ENCODE assay signal across 1 cellular context in the genomic region with DNA sequence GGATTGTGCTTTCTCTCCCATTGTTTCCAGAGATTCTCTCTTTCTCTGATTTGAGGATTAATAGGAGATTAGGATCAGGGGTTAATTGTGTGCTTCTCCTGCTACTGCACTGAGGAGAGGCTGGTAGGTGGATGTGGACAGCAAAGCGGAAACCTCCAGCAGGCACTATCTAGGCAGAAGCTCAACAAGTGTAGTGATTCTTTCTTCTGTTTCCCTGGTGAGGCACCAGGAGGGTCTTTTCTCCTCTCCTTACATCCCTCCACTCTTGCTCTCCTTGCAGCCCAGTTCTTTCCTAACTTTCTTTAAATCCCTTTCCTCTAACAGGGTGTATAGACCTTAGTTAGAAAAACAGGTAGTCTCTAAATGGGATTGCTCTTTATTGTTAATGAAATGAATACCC.
TF ChIP-seq lines count a peak whose summit lies in the region.

No MANE protein-coding gene starts in this region.

TF ChIP-seq in HEK293, 187 proteins besides CTCF, POLR2A, EP300 and RAD21 (continued from another document):
- TF ChIP-seq, protein P1, sequence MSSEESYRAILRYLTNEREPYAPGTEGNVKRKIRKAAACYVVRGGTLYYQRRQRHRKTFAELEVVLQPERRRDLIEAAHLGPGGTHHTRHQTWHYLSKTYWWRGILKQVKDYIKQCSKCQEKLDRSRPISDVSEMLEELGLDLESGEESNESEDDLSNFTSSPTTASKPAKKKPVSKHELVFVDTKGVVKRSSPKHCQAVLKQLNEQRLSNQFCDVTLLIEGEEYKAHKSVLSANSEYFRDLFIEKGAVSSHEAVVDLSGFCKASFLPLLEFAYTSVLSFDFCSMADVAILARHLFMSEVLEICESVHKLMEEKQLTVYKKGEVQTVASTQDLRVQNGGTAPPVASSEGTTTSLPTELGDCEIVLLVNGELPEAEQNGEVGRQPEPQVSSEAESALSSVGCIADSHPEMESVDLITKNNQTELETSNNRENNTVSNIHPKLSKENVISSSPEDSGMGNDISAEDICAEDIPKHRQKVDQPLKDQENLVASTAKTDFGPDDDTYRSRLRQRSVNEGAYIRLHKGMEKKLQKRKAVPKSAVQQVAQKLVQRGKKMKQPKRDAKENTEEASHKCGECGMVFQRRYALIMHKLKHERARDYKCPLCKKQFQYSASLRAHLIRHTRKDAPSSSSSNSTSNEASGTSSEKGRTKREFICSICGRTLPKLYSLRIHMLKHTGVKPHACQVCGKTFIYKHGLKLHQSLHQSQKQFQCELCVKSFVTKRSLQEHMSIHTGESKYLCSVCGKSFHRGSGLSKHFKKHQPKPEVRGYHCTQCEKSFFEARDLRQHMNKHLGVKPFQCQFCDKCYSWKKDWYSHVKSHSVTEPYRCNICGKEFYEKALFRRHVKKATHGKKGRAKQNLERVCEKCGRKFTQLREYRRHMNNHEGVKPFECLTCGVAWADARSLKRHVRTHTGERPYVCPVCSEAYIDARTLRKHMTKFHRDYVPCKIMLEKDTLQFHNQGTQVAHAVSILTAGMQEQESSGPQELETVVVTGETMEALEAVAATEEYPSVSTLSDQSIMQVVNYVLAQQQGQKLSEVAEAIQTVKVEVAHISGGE (tag by site-specific recombination; conservative IDR thresholded peaks at IDR 0.05; ENCODE audit: low read depth) = no peak
- TF ChIP-seq, protein P2, sequence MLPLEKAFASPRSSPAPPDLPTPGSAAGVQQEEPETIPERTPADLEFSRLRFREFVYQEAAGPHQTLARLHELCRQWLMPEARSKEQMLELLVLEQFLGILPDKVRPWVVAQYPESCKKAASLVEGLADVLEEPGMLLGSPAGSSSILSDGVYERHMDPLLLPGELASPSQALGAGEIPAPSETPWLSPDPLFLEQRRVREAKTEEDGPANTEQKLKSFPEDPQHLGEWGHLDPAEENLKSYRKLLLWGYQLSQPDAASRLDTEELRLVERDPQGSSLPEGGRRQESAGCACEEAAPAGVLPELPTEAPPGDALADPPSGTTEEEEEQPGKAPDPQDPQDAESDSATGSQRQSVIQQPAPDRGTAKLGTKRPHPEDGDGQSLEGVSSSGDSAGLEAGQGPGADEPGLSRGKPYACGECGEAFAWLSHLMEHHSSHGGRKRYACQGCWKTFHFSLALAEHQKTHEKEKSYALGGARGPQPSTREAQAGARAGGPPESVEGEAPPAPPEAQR (tag by site-specific recombination; IDR thresholded peaks at IDR 0.05) = no peak
- TF ChIP-seq SCRT1 (tag by site-specific recombination; IDR thresholded peaks at IDR 0.05; ENCODE audit: borderline replicate concordance) = peak; percentile 75; the same call in 1 of the 2 replicates
- TF ChIP-seq PRDM1 (tag by site-specific recombination; IDR thresholded peaks at IDR 0.05) = no peak
- no peak for TF ChIP-seq ZNF211 (tag by site-specific recombination; IDR thresholded peaks at IDR 0.05; ENCODE audit: low read depth)
- no peak for TF ChIP-seq ZNF19 (tag by site-specific recombination; IDR thresholded peaks at IDR 0.05; ENCODE audit: low read depth)
- TF ChIP-seq, protein P3, sequence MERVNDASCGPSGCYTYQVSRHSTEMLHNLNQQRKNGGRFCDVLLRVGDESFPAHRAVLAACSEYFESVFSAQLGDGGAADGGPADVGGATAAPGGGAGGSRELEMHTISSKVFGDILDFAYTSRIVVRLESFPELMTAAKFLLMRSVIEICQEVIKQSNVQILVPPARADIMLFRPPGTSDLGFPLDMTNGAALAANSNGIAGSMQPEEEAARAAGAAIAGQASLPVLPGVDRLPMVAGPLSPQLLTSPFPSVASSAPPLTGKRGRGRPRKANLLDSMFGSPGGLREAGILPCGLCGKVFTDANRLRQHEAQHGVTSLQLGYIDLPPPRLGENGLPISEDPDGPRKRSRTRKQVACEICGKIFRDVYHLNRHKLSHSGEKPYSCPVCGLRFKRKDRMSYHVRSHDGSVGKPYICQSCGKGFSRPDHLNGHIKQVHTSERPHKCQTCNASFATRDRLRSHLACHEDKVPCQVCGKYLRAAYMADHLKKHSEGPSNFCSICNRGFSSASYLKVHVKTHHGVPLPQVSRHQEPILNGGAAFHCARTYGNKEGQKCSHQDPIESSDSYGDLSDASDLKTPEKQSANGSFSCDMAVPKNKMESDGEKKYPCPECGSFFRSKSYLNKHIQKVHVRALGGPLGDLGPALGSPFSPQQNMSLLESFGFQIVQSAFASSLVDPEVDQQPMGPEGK (tag by site-specific recombination; IDR thresholded peaks at IDR 0.05) = no peak
- no peak for TF ChIP-seq SP2 (tag by site-specific recombination; IDR thresholded peaks at IDR 0.05)
- no peak for TF ChIP-seq ZNF626 (tag by site-specific recombination; IDR thresholded peaks at IDR 0.05)
- TF ChIP-seq ZBTB8A (tag by site-specific recombination; IDR thresholded peaks at IDR 0.05) = 0 out of 2 replicates have a peak, but pooled peaks have one; percentile 5
- TF ChIP-seq ZNF843 (tag by site-specific recombination; IDR thresholded peaks at IDR 0.05) = no peak
- TF ChIP-seq ZNF138 (tag by site-specific recombination; IDR thresholded peaks at IDR 0.05; ENCODE audit: borderline replicate concordance) = no peak
- TF ChIP-seq, protein P4, sequence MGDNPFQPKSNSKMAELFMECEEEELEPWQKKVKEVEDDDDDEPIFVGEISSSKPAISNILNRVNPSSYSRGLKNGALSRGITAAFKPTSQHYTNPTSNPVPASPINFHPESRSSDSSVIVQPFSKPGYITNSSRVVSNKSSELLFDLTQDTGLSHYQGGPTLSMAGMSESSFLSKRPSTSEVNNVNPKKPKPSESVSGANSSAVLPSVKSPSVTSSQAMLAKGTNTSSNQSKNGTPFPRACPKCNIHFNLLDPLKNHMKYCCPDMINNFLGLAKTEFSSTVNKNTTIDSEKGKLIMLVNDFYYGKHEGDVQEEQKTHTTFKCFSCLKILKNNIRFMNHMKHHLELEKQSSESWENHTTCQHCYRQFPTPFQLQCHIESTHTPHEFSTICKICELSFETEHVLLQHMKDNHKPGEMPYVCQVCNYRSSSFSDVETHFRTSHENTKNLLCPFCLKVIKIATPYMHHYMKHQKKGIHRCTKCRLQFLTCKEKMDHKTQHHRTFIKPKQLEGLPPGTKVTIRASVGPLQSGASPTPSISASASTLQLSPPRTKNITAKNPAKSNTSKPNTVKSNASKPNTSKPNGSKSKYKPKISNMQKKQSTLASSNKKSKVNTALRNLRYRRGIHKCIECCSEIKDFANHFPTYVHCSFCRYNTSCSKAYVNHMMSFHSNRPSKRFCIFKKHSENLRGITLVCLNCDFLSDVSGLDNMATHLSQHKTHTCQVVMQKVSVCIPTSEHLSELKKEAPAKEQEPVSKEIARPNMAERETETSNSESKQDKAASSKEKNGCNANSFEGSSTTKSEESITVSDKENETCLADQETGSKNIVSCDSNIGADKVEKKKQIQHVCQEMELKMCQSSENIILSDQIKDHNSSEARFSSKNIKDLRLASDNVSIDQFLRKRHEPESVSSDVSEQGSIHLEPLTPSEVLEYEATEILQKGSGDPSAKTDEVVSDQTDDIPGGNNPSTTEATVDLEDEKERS (tag by site-specific recombination; IDR thresholded peaks at IDR 0.05) = no peak
- TF ChIP-seq RBAK (tag by site-specific recombination; IDR thresholded peaks at IDR 0.05) = no peak
- TF ChIP-seq, protein P5, sequence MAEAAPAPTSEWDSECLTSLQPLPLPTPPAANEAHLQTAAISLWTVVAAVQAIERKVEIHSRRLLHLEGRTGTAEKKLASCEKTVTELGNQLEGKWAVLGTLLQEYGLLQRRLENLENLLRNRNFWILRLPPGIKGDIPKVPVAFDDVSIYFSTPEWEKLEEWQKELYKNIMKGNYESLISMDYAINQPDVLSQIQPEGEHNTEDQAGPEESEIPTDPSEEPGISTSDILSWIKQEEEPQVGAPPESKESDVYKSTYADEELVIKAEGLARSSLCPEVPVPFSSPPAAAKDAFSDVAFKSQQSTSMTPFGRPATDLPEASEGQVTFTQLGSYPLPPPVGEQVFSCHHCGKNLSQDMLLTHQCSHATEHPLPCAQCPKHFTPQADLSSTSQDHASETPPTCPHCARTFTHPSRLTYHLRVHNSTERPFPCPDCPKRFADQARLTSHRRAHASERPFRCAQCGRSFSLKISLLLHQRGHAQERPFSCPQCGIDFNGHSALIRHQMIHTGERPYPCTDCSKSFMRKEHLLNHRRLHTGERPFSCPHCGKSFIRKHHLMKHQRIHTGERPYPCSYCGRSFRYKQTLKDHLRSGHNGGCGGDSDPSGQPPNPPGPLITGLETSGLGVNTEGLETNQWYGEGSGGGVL (tag by site-specific recombination; IDR thresholded peaks at IDR 0.05) = no peak
- TF ChIP-seq, protein P6, sequence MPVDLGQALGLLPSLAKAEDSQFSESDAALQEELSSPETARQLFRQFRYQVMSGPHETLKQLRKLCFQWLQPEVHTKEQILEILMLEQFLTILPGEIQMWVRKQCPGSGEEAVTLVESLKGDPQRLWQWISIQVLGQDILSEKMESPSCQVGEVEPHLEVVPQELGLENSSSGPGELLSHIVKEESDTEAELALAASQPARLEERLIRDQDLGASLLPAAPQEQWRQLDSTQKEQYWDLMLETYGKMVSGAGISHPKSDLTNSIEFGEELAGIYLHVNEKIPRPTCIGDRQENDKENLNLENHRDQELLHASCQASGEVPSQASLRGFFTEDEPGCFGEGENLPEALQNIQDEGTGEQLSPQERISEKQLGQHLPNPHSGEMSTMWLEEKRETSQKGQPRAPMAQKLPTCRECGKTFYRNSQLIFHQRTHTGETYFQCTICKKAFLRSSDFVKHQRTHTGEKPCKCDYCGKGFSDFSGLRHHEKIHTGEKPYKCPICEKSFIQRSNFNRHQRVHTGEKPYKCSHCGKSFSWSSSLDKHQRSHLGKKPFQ (tag by site-specific recombination; IDR thresholded peaks at IDR 0.05) = no peak
- TF ChIP-seq ZNF2 (tag by site-specific recombination; IDR thresholded peaks at IDR 0.05) = no peak
- TF ChIP-seq ZNF10 (tag by site-specific recombination; IDR thresholded peaks at IDR 0.05) = no peak
- no peak for TF ChIP-seq ZNF629 (tag by site-specific recombination; IDR thresholded peaks at IDR 0.05)
- TF ChIP-seq HOXD13 (CRISPR knock-in tag; IDR thresholded peaks at IDR 0.05; ENCODE audit: borderline replicate concordance) = no peak
- TF ChIP-seq OSR2 (tag by site-specific recombination; IDR thresholded peaks at IDR 0.05) = 0 out of 2 replicates have a peak, but pooled peaks have one; percentile 19
- no peak for TF ChIP-seq ZNF311 (tag by site-specific recombination; IDR thresholded peaks at IDR 0.05; ENCODE audit: borderline replicate concordance)
- no peak for TF ChIP-seq ZNF837 (tag by site-specific recombination; IDR thresholded peaks at IDR 0.05)
- no peak for TF ChIP-seq ZNF768 (tag by site-specific recombination; IDR thresholded peaks at IDR 0.05)
- TF ChIP-seq ZNF426 (tag by site-specific recombination; IDR thresholded peaks at IDR 0.05) = no peak
- TF ChIP-seq FEZF1 (tag by site-specific recombination; IDR thresholded peaks at IDR 0.05) = peak; percentile 2; the same call in 1 of the 2 replicates
- no peak for TF ChIP-seq ZNF202 (tag by site-specific recombination; IDR thresholded peaks at IDR 0.05; ENCODE audit: borderline replicate concordance)
- TF ChIP-seq ZBTB1 (tag by site-specific recombination; IDR thresholded peaks at IDR 0.05) = no peak
- TF ChIP-seq, protein P7, sequence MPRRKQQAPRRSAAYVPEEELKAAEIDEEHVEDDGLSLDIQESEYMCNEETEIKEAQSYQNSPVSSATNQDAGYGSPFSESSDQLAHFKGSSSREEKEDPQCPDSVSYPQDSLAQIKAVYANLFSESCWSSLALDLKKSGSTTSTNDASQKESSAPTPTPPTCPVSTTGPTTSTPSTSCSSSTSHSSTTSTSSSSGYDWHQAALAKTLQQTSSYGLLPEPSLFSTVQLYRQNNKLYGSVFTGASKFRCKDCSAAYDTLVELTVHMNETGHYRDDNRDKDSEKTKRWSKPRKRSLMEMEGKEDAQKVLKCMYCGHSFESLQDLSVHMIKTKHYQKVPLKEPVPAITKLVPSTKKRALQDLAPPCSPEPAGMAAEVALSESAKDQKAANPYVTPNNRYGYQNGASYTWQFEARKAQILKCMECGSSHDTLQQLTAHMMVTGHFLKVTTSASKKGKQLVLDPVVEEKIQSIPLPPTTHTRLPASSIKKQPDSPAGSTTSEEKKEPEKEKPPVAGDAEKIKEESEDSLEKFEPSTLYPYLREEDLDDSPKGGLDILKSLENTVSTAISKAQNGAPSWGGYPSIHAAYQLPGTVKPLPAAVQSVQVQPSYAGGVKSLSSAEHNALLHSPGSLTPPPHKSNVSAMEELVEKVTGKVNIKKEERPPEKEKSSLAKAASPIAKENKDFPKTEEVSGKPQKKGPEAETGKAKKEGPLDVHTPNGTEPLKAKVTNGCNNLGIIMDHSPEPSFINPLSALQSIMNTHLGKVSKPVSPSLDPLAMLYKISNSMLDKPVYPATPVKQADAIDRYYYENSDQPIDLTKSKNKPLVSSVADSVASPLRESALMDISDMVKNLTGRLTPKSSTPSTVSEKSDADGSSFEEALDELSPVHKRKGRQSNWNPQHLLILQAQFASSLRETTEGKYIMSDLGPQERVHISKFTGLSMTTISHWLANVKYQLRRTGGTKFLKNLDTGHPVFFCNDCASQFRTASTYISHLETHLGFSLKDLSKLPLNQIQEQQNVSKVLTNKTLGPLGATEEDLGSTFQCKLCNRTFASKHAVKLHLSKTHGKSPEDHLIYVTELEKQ (tag by site-specific recombination; IDR thresholded peaks at IDR 0.05; ENCODE audit: borderline replicate concordance) = no peak
- no peak for TF ChIP-seq ZNF404 (tag by site-specific recombination; IDR thresholded peaks at IDR 0.05)
- no peak for TF ChIP-seq ZXDB (tag by site-specific recombination; IDR thresholded peaks at IDR 0.05)
- peak; percentile 88 for TF ChIP-seq SCRT2 (tag by site-specific recombination; IDR thresholded peaks at IDR 0.05)
- no peak for TF ChIP-seq ZNF623 (tag by site-specific recombination; IDR thresholded peaks at IDR 0.05)
- TF ChIP-seq, protein P8, sequence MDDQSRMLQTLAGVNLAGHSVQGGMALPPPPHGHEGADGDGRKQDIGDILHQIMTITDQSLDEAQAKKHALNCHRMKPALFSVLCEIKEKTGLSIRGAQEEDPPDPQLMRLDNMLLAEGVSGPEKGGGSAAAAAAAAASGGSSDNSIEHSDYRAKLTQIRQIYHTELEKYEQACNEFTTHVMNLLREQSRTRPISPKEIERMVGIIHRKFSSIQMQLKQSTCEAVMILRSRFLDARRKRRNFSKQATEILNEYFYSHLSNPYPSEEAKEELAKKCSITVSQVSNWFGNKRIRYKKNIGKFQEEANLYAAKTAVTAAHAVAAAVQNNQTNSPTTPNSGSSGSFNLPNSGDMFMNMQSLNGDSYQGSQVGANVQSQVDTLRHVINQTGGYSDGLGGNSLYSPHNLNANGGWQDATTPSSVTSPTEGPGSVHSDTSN (CRISPR knock-in tag; IDR thresholded peaks at IDR 0.05) = no peak
- TF ChIP-seq ZNF610 (tag by site-specific recombination; IDR thresholded peaks at IDR 0.05; ENCODE audit: borderline replicate concordance) = no peak
- no peak for TF ChIP-seq ZNF621 (tag by site-specific recombination; IDR thresholded peaks at IDR 0.05)
- TF ChIP-seq ZNF366 (tag by site-specific recombination; conservative IDR thresholded peaks at IDR 0.05) = 0 out of 2 replicates have a peak, but pooled peaks have one; percentile 18
- TF ChIP-seq GLIS1 (tag by site-specific recombination; IDR thresholded peaks at IDR 0.05) = no peak
- TF ChIP-seq MYNN (tag by site-specific recombination; IDR thresholded peaks at IDR 0.05; ENCODE audit: borderline replicate concordance) = no peak
- TF ChIP-seq ZNF548 (tag by site-specific recombination; IDR thresholded peaks at IDR 0.05) = no peak
- 0 out of 2 replicates have a peak, but pooled peaks have one; percentile 39 for TF ChIP-seq ZNF335 (tag by site-specific recombination; conservative IDR thresholded peaks at IDR 0.05)
